In the genomic region with DNA sequence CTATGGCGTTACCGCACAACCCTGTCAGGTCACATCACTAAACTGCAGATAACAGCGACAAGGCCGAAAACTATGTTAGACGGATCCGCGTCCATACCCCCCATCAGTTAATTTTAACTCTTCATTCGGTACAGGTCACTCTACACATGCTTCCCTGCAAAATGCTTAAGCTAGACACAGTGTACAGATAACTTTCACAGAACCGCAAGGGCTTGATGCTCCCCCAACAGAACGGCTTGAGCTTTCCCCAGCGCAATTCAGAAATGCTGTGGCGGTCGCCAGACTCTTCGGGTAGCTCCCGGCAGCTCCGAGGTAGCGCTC, we compare ENCODE assay signal across 8 cellular contexts. TPM values are rescaled to one million over a fixed set of nuclear protein-coding genes. Genes with fewer than 3 reads are reported as not detected.
DNase-seq lines count a peak whose midpoint lies in the region; ATAC-seq and TF ChIP-seq lines count a peak whose summit lies in the region.

No MANE protein-coding gene starts in this region.

- H2AFZ ChIP-seq in DND-41 (ENCODE audit: low read depth, low read length), result peak overlapping the region; percentile 83
- peak overlapping the region; percentile 89 for H2AFZ ChIP-seq in mesenchymal stem cell (ENCODE audit: low read depth, low read length)

- H3K9ac ChIP-seq in DND-41 (ENCODE audit: low read depth, low read length) (peak overlapping the region; percentile 94), HUES64 (ENCODE audit: low read depth, low read length) (peak overlapping the region; percentile 96), mesenchymal stem cell (ENCODE audit: low read length) (peak overlapping the region; percentile 98)

- H3K36me3 ChIP-seq in DND-41 (ENCODE audit: insufficient read depth, low read length) (peaks cover 14% of the 10 kb centered on the region), HUES64 (ENCODE audit: insufficient read depth, low read length) (peaks cover 19% of the 10 kb centered on the region), mesenchymal stem cell (ENCODE audit: control insufficient read depth in 1 of 2, insufficient read depth in 2 of 2, low read depth in 1 of 2, low read length in 2 of 2) (peaks cover 2% of the 10 kb centered on the region in 2 experiments)

- H3K27me3 ChIP-seq in DND-41 (ENCODE audit: insufficient read depth, low read length, poor library complexity), result no peaks in the 10 kb centered on the region
- H3K27me3 ChIP-seq in HUES64 (ENCODE audit: insufficient read depth, low read length), result no peaks in the 10 kb centered on the region
- no peaks in the 10 kb centered on the region for H3K27me3 ChIP-seq in mesenchymal stem cell (ENCODE audit: control insufficient read depth in 1 of 2, insufficient read depth in 1 of 2, low read length in 2 of 2)

- peak overlapping the region in 1 of 2 experiments; percentile 96 for H3K23ac ChIP-seq in mesenchymal stem cell (ENCODE audit: low read length in 2 of 2)

- no peaks in the 10 kb centered on the region for H3K9me3 ChIP-seq in DND-41 (ENCODE audit: insufficient read depth, low read length, severe bottlenecking)
- no peaks in the 10 kb centered on the region for H3K9me3 ChIP-seq in HUES64 (ENCODE audit: insufficient read depth, low read depth, low read length)
- no peaks in the 10 kb centered on the region for H3K9me3 ChIP-seq in mesenchymal stem cell (ENCODE audit: control insufficient read depth, low read length)

- peaks cover 6% of the 10 kb centered on the region for H3K79me1 ChIP-seq in mesenchymal stem cell (replicated peaks; ENCODE audit: low read length, poor library complexity, severe bottlenecking)

- TF ChIP-seq CTCF in DND-41 (IDR thresholded peaks at IDR 0.05; ENCODE audit: borderline replicate concordance, extremely low read depth, low read length, poor library complexity, severe bottlenecking), result no peak
- TF ChIP-seq CTCF in MCF 10A (IDR thresholded peaks at IDR 0.05; ENCODE audit: unreplicated experiment), result no peak

- no peaks in the 10 kb centered on the region; the same call in 1 of the 2 replicates for H4K20me1 ChIP-seq in DND-41 (ENCODE audit: insufficient read depth, low read length)

- BruUV-seq in MCF 10A (replicated peaks; lab: Mats Ljungman, UMichigan), result no TSS peak

- no peak overlapping the region for H2AK5ac ChIP-seq in mesenchymal stem cell (ENCODE audit: low read length, severe bottlenecking)

- H3K27ac Mint-ChIP-seq in MCF 10A (ENCODE audit: low read depth, unreplicated experiment), result peak overlapping the region; percentile 76

- H3K4me1 Mint-ChIP-seq in MCF 10A (ENCODE audit: insufficient read depth, unreplicated experiment), result peaks cover 18% of the 10 kb centered on the region

- no peak overlapping the region for H2BK15ac ChIP-seq in mesenchymal stem cell (ENCODE audit: low read depth, poor library complexity, severe bottlenecking)

- H3K27me3 Mint-ChIP-seq in MCF 10A (ENCODE audit: insufficient read depth, unreplicated experiment), result no peaks in the 10 kb centered on the region

- H2BK5ac ChIP-seq in mesenchymal stem cell (ENCODE audit: low read depth, low read length, poor library complexity, severe bottlenecking), result no peak overlapping the region

- ATAC-seq in DND-41 (ENCODE audit: insufficient read depth, low read depth) (no peak), GM21526 (IDR thresholded peaks at IDR 0.05; ENCODE audit: low FRiP score, unreplicated experiment) (peak; percentile 30)

- peaks cover 20% of the 10 kb centered on the region for H3K36me3 Mint-ChIP-seq in MCF 10A (ENCODE audit: insufficient read depth, unreplicated experiment)

- H3K9me3 Mint-ChIP-seq in MCF 10A (ENCODE audit: unreplicated experiment), result no peaks in the 10 kb centered on the region

- no peak for DNase-seq in DND-41
- DNase-seq in MCF 10A (ENCODE audit: unreplicated experiment), result no peak
- DNase-seq in mesenchymal stem cell, result no peak
- no peak for DNase-seq in DMS79 treated with DMSO at 0.1 percent for 48 hours (lab: John Stamatoyannopoulos, UW)
- DNase-seq in HCEC 1CT, result no peak
- DNase-seq in ecto neural progenitor cell (ENCODE audit: low spot score), result no peak

- H3K4me1 ChIP-seq in DND-41 (ENCODE audit: insufficient read depth, low read length), result peaks cover 43% of the 10 kb centered on the region
- peaks cover 24% of the 10 kb centered on the region for H3K4me1 ChIP-seq in HUES64 (ENCODE audit: insufficient read depth, low read length)
- H3K4me1 ChIP-seq in mesenchymal stem cell (ENCODE audit: control insufficient read depth, insufficient read depth, low read depth, low read length), result peaks cover 1% of the 10 kb centered on the region

- H3K27ac ChIP-seq in DND-41 (ENCODE audit: low read length) (peak overlapping the region; percentile 88), HUES64 (ENCODE audit: low read depth, low read length) (peak overlapping the region; percentile 95), mesenchymal stem cell (ENCODE audit: low read length, poor library complexity, severe bottlenecking) (peak overlapping the region; percentile 39)

- peaks cover 41% of the 10 kb centered on the region for H3K79me2 ChIP-seq in DND-41 (ENCODE audit: insufficient read depth, low read length)

- no peak overlapping the region for H2BK120ac ChIP-seq in mesenchymal stem cell (ENCODE audit: low read depth, low read length)

- peak overlapping the region in 1 of 2 experiments; percentile 86 for H3K14ac ChIP-seq in mesenchymal stem cell (ENCODE audit: low read length in 2 of 2)

- peak overlapping the region in 1 of 2 experiments; percentile 63 for H2BK12ac ChIP-seq in mesenchymal stem cell (ENCODE audit: low read length in 2 of 2)

- peak overlapping the region in 1 of 2 experiments; percentile 56 for H3K18ac ChIP-seq in mesenchymal stem cell (ENCODE audit: low read depth in 1 of 2, low read length in 2 of 2)

- H3K4me2 ChIP-seq in DND-41 (ENCODE audit: insufficient read depth, low read length) (peak overlapping the region; percentile 73), mesenchymal stem cell (ENCODE audit: low read length, poor library complexity, severe bottlenecking) (peak overlapping the region; percentile 98)

- peak overlapping the region; percentile 63 to 84 for H3K4me3 ChIP-seq in DND-41 (ENCODE audit: low read depth in 1 of 2, low read length in 2 of 2)
- H3K4me3 ChIP-seq in HUES64 (ENCODE audit: low read length), result peak overlapping the region; percentile 75
- H3K4me3 ChIP-seq in mesenchymal stem cell (ENCODE audit: insufficient read depth in 1 of 2, low read depth in 1 of 2, low read length in 2 of 2), result peak overlapping the region; percentile 82 to 86

- peak overlapping the region; percentile 95 for H3K4me3 Mint-ChIP-seq in MCF 10A (ENCODE audit: unreplicated experiment)

- intact Hi-C loops in MCF 10A (cut with micrococcal nuclease), result loop anchor here (2.0 to 5.0 kb wide), 4 partner anchors 46 to 519 kb away; a partner anchor contains a TSS

- H3K4ac ChIP-seq in mesenchymal stem cell (ENCODE audit: low read depth in 1 of 2, low read length in 2 of 2), result peak overlapping the region in 1 of 2 experiments; percentile 68

- WGBS in HUES64, result 1% methylated on average over 17 of the region's 17 CpGs
- under 1% methylated on average over 17 of the region's 17 CpGs for WGBS in mesenchymal stem cell

- H4K91ac ChIP-seq in mesenchymal stem cell (ENCODE audit: low read length), result no peak overlapping the region

- peak overlapping the region; percentile 75 for H4K8ac ChIP-seq in mesenchymal stem cell (ENCODE audit: low read length)

- CTCF ChIA-PET in MCF 10A (lab: Yijun Ruan, JAX), result interaction anchor here (0.7 to 1.1 kb wide), 7 partner anchors 16 to 112 kb away, joined by 3 to 5 read pairs (median 3); no protein-coding TSS in a partner anchor

- POLR2A ChIA-PET in MCF 10A (lab: Yijun Ruan, JAX), result interaction anchor here (0.6 to 3.7 kb wide), 31 partner anchors 9 to 1313 kb away, joined by 3 to 76 read pairs (median 5); a partner anchor contains a TSS

RNA-seq across cellular contexts. Expression of a gene that starts 0.3 kb away (rescaled TPM):
- polyA plus RNA-seq in HUES64 (2013, experiment 1 of 2), result 64.0 TPM
- polyA plus RNA-seq in HUES64 (2013, experiment 2 of 2), result 53.8 TPM
- 42.0 and 59.7 TPM in 2 replicates for total RNA-seq in MCF 10A (2022)
- polyA plus RNA-seq in mesenchymal stem cell (2013, experiment 1 of 2), result 17.1 TPM
- 18.7 TPM for polyA plus RNA-seq in mesenchymal stem cell (2013, experiment 2 of 2)

Comparison
In these comparisons a context has a peak if more than half of its experiments do, and no peak if none do; other contexts are left out.
1. H3K27ac ChIP-seq: peak in every context shown above with its lines; median percentile 95 in HUES64; 88 in DND-41; 39 in mesenchymal stem cell.